In the genomic region with DNA sequence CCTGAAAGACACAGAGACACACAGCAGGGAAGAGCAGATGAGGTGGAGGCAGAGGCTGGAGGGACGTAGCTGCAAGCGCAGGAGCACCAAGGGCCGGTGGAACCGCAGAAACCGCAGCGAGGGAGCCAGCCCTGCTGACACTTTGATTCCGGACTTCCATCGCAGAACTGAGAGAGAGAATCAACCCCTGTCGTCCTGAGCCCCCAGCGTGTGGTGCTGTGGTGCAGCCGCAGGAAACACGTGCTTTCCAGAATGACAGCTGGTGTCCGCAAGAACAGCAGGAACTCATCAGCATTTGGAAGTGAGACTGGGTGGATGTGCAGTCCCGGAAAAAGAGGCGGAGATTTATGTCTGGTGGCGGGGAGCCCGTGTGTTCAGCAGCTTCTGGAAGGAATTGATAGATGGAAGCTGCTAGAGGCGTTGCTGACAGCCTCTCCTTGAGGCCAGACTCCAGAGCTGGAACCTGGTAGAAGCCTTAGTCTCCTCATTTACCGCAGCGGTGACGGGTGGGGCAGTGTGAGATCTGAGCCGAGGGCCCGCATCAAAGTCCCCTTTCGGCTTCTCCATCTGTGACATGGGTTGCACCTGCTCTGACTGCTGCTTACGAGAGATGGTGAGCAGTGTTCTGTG, we compare ENCODE assay signal across 8 cellular contexts.
DNase-seq lines count a peak whose midpoint lies in the region; ATAC-seq and TF ChIP-seq lines count a peak whose summit lies in the region.

No MANE protein-coding gene starts in this region.

- DNase-seq in GDM1 (lab: John Stamatoyannopoulos, UW) (peak; percentile 92), NCI-H2171 (lab: John Stamatoyannopoulos, UW) (peak; percentile 90), cerebellar cortex (ENCODE audit: low spot score) (peak; percentile 59), kidney glomerular epithelial cell (lab: John Stamatoyannopoulos, UW) (peak; percentile 17), ecto neural progenitor cell (ENCODE audit: low spot score) (no peak)
- peak; percentile 49 for DNase-seq in stimulated activated CD4-positive, alpha-beta T cell treated with anti-CD3 and anti-CD28 coated beads, Interleukin-4, amount 100 ng/mL, for 24 hours

- TF ChIP-seq CTCF in WI38 (IDR thresholded peaks at IDR 0.05; ENCODE audit: low read depth, low read length), result peak; percentile 10; the same call in 1 of the 2 replicates

- H3K4me3 ChIP-seq in WI38 (ENCODE audit: low read depth, low read length), result peak overlapping the region; percentile 24; the same call in 1 of the 2 replicates

- ATAC-seq in HG02678 (IDR thresholded peaks at IDR 0.05; ENCODE audit: unreplicated experiment), result peak; percentile 71
